In the genomic region with DNA sequence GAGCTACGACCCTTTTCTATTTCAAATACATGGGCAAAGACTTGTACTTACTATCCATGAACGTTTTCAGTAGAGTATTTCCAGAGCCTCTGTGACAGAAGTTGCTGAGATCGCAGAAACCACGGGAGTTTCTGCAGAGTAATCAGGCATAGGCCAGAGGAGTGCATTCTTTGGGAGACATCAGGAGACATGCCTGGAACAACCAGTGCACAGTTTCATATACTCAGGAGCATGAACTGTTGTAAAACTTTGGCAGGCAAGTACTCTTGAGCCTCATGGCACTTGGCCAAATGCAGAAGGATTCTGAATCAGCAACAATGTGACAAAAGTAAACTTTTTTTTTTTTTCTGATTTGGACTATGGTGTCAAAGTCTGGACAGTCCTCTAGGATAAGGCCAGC, we compare ENCODE assay signal across 9 cellular contexts.
A peak's percentile ranks its signal among the peaks of the same experiment; 100 is the strongest.
DNase-seq lines count a peak whose midpoint lies in the region; FAIRE-seq and TF ChIP-seq lines count a peak whose summit lies in the region.
"Had no signal": no experiment of that assay in that cellular context is flagged by ENCODE, and none has a peak within 500 bp of the region (broad histone marks: within the 10 kb centered on the region; RNA-seq: fewer than 3 reads in every experiment).

No MANE protein-coding gene starts in this region.

- DNase-seq in GM04503 (ENCODE audit: low read depth) (peak; percentile 3), NCI-H446 treated with DMSO at 0.1 percent for 48 hours (lab: John Stamatoyannopoulos, UW) (peak; percentile 82), fibroblast of mammary gland (ENCODE audit: low read depth) (peak; percentile 5), pons (ENCODE audit: low spot score) (peak; percentile 11), SIG-M5 treated with dmso at 0.1 percent for 504 hours (lab: John Stamatoyannopoulos, UW; ENCODE audit: unreplicated experiment) (no peak), GM12891 (ENCODE audit: insufficient read length, low spot score) (no peak), OCI-M2 (lab: John Stamatoyannopoulos, UW; ENCODE audit: unreplicated experiment) (no peak)
- no peak for DNase-seq in activated naive CD4-positive, alpha-beta T cell (lab: John Stamatoyannopoulos, UW)

- no peak for TF ChIP-seq CTCF in fibroblast of mammary gland (conservative IDR thresholded peaks at IDR 0.05; ENCODE audit: control insufficient read depth, insufficient read depth, low read depth, low read length)

- no peak for FAIRE-seq in GM12891 (lab: Jason Lieb, UNC)

- TF ChIP-seq POLR2A in GM12891 (IDR thresholded peaks at IDR 0.05; ENCODE audit: low read depth, low read length): no peak

- H3K4me3 ChIP-seq in fibroblast of mammary gland (ENCODE audit: control insufficient read depth, low read depth, low read length): no peak overlapping the region
- H3K4me3 ChIP-seq: upper lobe of left lung had no signal

TF ChIP-seq in GM12891, 5 proteins besides CTCF, POLR2A, EP300 and RAD21:
- TF ChIP-seq POU2F2 (IDR thresholded peaks at IDR 0.05; ENCODE audit: low read depth, low read length): no peak
- TF ChIP-seq TAF1 (IDR thresholded peaks at IDR 0.05; ENCODE audit: low read depth, low read length): no peak
- no peak for TF ChIP-seq PAX5 (IDR thresholded peaks at IDR 0.05; ENCODE audit: insufficient read depth, low read length, severe bottlenecking)
- TF ChIP-seq SPI1 (IDR thresholded peaks at IDR 0.05; ENCODE audit: low read depth, low read length): no peak
- TF ChIP-seq POLR2AphosphoS5 (IDR thresholded peaks at IDR 0.05; ENCODE audit: low read depth, low read length): no peak
TF ChIP-seq in GM12891: peak in this region for 0.

Comparison
In these comparisons a context has a peak if more than half of its experiments do, and no peak if none do; other contexts are left out.
1. DNase-seq: peak in GM04503 (single experiment), NCI-H446 treated with DMSO at 0.1 percent for 48 hours (single experiment), fibroblast of mammary gland (single experiment) and pons (single experiment); none in SIG-M5 treated with dmso at 0.1 percent for 504 hours (single experiment), GM12891 (single experiment), OCI-M2 (single experiment) and activated naive CD4-positive, alpha-beta T cell (0 of 4).